ENCODE assay signal across 19 cellular contexts in genomic region chr2:12087175-12087574, GRCh38.
"Had no signal": no experiment of that assay in that cellular context is flagged by ENCODE, and none has a peak within 500 bp of the region (broad histone marks: within the 10 kb centered on the region; RNA-seq: fewer than 3 reads in every experiment).

No MANE protein-coding gene starts in this region.

- H3K9me3 ChIP-seq: gastrocnemius medialis, heart left ventricle, mucosa of descending colon, prostate gland, stomach had no signal

- ATAC-seq: activated CD8-positive, alpha-beta memory T cell treated with anti-CD3 and anti-CD28 coated beads, Interleukin-2, amount 10 ng/mL, durations not matched to agents 7 days and 5 days; gastrocnemius medialis; heart left ventricle; left ventricle myocardium superior; mucosa of descending colon; naive thymus-derived CD8-positive, alpha-beta T cell; right cardiac atrium; WTC11 had no signal

- H3K4me3 ChIP-seq: gastrocnemius medialis, heart left ventricle, mucosa of descending colon, prostate gland, skin epidermis, stomach had no signal

- H3K4me1 ChIP-seq: gastrocnemius medialis, prostate gland, stomach had no signal

- H3K36me3 ChIP-seq: gastrocnemius medialis, heart left ventricle, prostate gland, stomach had no signal

- H3K27me3 ChIP-seq: gastrocnemius medialis, heart left ventricle, stomach had no signal

- DNase-seq: activated CD4-positive, alpha-beta memory T cell treated with anti-CD3 and anti-CD28 coated beads, Interleukin-2, amount 10 ng/mL, durations not matched to agents 7 days and 5 days; activated CD4-positive, alpha-beta T cell treated with anti-CD3 and anti-CD28 coated beads for 4 hours; activated CD8-positive, alpha-beta memory T cell treated with anti-CD3 and anti-CD28 coated beads, Interleukin-2, amount 10 ng/mL, durations not matched to agents 7 days and 5 days; activated naive CD8-positive, alpha-beta T cell treated with anti-CD3 and anti-CD28 coated beads for 36 hours; amniotic stem cell; effector CD8-positive, alpha-beta T cell; gastrocnemius medialis; heart left ventricle; left ventricle myocardium superior; mesenchymal stem cell; mucosa of descending colon; naive thymus-derived CD8-positive, alpha-beta T cell; right cardiac atrium; stomach; T-helper 2 cell; trophoblast cell had no signal

- H3K27ac ChIP-seq: gastrocnemius medialis, heart left ventricle, prostate gland, skin epidermis, stomach had no signal
